8 cellular contexts compared by ENCODE assay signal in the genomic region with DNA sequence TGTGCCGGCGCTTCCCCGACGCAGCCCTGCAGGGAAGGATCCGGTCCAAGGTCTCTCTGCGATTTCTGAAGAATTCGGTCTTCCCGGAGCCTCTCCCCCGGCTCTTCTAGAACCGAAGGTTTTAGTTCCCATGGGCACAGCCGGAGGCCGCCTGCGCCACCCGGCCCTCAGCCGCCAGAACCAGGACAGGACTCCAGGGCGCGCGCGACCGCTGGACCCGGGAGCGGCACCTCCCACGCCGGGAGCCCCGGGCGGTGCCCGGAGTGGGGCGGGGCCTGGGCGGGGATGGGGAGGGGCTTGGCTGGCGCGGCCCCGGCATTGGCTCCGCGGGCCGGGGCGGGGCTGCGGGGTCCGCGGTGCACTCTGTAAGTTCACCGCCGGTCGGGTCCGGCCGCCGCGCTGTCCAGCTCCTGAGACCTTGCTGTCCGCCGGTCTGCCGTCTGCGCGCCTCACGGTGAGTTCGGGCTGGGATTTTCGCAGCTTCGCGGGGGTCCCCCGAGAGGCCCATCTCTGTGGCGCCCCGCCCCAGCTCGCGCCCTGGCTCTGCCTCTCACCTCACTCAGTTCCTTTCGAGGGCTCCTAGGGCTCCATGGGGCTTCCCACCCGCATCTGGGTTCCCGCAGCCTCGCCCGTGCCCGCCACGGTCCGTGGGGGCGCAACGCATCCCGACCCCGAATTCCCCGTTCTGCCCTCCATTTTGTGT. TPM values are rescaled to one million over a fixed set of nuclear protein-coding genes. Genes with fewer than 3 reads are reported as not detected.
DNase-seq lines count a peak whose midpoint lies in the region; FAIRE-seq and TF ChIP-seq lines count a peak whose summit lies in the region.

A gene with protein sequence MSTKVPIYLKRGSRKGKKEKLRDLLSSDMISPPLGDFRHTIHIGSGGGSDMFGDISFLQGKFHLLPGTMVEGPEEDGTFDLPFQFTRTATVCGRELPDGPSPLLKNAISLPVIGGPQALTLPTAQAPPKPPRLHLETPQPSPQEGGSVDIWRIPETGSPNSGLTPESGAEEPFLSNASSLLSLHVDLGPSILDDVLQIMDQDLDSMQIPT (plus strand): TSS at position 366 of the 703 bp plus-strand sequence. CDS start 6,033 bp downstream, outside the sequence.

- H3K27me3 Mint-ChIP-seq in T-helper 2 cell treated with Interferon-gamma antibody and Interleukin-4, amounts not matched to agents 5 μg/mL and 100 μg/mL, for 36 hours (ENCODE audit: low read depth) = peaks cover 2% of the 10 kb centered on the region
- H3K27me3 Mint-ChIP-seq in astrocyte (ENCODE audit: low read depth, unreplicated experiment) = no peaks in the 10 kb centered on the region

- H3K9ac ChIP-seq in GM23248 = peak within 1 kb of the TSS; percentile 99
- H3K9ac ChIP-seq in astrocyte (ENCODE audit: low read length) = peak within 1 kb of the TSS; percentile 92

- in situ Hi-C loops in GM23248 (cut with MboI) = no loop called here

- H3K4me2 ChIP-seq in GM23248 (ENCODE audit: unreplicated experiment) = peak within 1 kb of the TSS; percentile 96
- H3K4me2 ChIP-seq in astrocyte (ENCODE audit: low read length) = peak within 1 kb of the TSS; percentile 86
- H3K4me2 ChIP-seq in hepatocyte = peak within 1 kb of the TSS; percentile 85

- H2AFZ ChIP-seq in GM23248 = peak within 1 kb of the TSS; percentile 49
- peak within 1 kb of the TSS; percentile 69 for H2AFZ ChIP-seq in astrocyte (ENCODE audit: low read depth, low read length)
- peak within 1 kb of the TSS; percentile 68 for H2AFZ ChIP-seq in hepatocyte

- H3K9me2 ChIP-seq in GM23248 (ENCODE audit: insufficient read depth) = no peaks in the 10 kb centered on the region
- no peaks in the 10 kb centered on the region for H3K9me2 ChIP-seq in hepatocyte (replicated peaks; ENCODE audit: insufficient read depth)

- H4K20me1 ChIP-seq in GM23248 (ENCODE audit: insufficient read depth) = no peaks in the 10 kb centered on the region; the same call in 1 of the 2 replicates
- H4K20me1 ChIP-seq in astrocyte (ENCODE audit: insufficient read depth, low read length) = peaks cover 37% of the 10 kb centered on the region
- peaks cover 28% of the 10 kb centered on the region for H4K20me1 ChIP-seq in hepatocyte (ENCODE audit: insufficient read depth, poor library complexity, severe bottlenecking)

- no peaks in the 10 kb centered on the region for H3K9me3 ChIP-seq in GM23248 (ENCODE audit: low read depth)
- H3K9me3 ChIP-seq in astrocyte (ENCODE audit: insufficient read depth, low read depth, low read length) = no peaks in the 10 kb centered on the region
- H3K9me3 ChIP-seq in hepatocyte (ENCODE audit: low read depth) = no peaks in the 10 kb centered on the region
- H3K9me3 ChIP-seq in vagina = no peaks in the 10 kb centered on the region

- FAIRE-seq in astrocyte (lab: Jason Lieb, UNC) = no peak

- 0% methylated on average over 37 to 51 of the region's 74 CpGs for WGBS in GM23248 (ENCODE audit: low coverage in 1 of 2, low lambda C conversion rate in 2 of 2, missing lambda C conversion rate in 2 of 2), 2 experiments
- WGBS in hepatocyte (ENCODE audit: low lambda C conversion rate, missing lambda C conversion rate) = 3% methylated on average over 62 of the region's 74 CpGs

- H3K36me3 ChIP-seq in GM23248 (ENCODE audit: low read depth) (no peaks in the 10 kb centered on the region), astrocyte (ENCODE audit: insufficient read depth, low read length) (no peaks in the 10 kb centered on the region), hepatocyte (replicated peaks; ENCODE audit: insufficient read depth, low read depth) (no peaks in the 10 kb centered on the region), vagina (no peaks in the 10 kb centered on the region)

- peaks cover 9% of the 10 kb centered on the region for H3K4me1 Mint-ChIP-seq in T-helper 2 cell treated with Interferon-gamma antibody and Interleukin-4, amounts not matched to agents 5 μg/mL and 100 μg/mL, for 36 hours (ENCODE audit: low read depth)
- H3K4me1 Mint-ChIP-seq in astrocyte (ENCODE audit: low read depth, unreplicated experiment) = peaks cover 24% of the 10 kb centered on the region

- intact Hi-C loops in vagina (cut with DNase I) = no loop called here

- no peak within 1 kb of the TSS for H3K27ac Mint-ChIP-seq in T-helper 2 cell treated with Interferon-gamma antibody and Interleukin-4, amounts not matched to agents 5 μg/mL and 100 μg/mL, for 36 hours
- peak within 1 kb of the TSS; percentile 67 for H3K27ac Mint-ChIP-seq in astrocyte (ENCODE audit: unreplicated experiment)

- H3K27me3 ChIP-seq in GM23248 (replicated peaks; ENCODE audit: insufficient read depth) (no peaks in the 10 kb centered on the region), astrocyte (ENCODE audit: insufficient read depth, low read length) (no peaks in the 10 kb centered on the region), hepatocyte (no peaks in the 10 kb centered on the region), vagina (no peaks in the 10 kb centered on the region)

- H3K4me3 ChIP-seq in GM23248 = peak within 1 kb of the TSS; percentile 88
- H3K4me3 ChIP-seq in astrocyte (ENCODE audit: insufficient read depth, low read depth, low read length) = peak within 1 kb of the TSS; percentile 74
- peak within 1 kb of the TSS; percentile 99 for H3K4me3 ChIP-seq in hepatocyte
- H3K4me3 ChIP-seq in vagina = peak within 1 kb of the TSS; percentile 89 to 94

- H3F3A ChIP-seq in GM23248 (ENCODE audit: insufficient read depth) = peaks cover 32% of the 10 kb centered on the region

- H3K79me2 ChIP-seq in GM23248 (ENCODE audit: insufficient read depth) (peaks cover 54% of the 10 kb centered on the region), astrocyte (ENCODE audit: insufficient read depth, low read length) (peaks cover 48% of the 10 kb centered on the region), hepatocyte (peaks cover 76% of the 10 kb centered on the region)

- H3K4me3 Mint-ChIP-seq in T-helper 2 cell treated with Interferon-gamma antibody and Interleukin-4, amounts not matched to agents 5 μg/mL and 100 μg/mL, for 36 hours = peak within 1 kb of the TSS; percentile 69
- peak within 1 kb of the TSS; percentile 92 for H3K4me3 Mint-ChIP-seq in astrocyte (ENCODE audit: unreplicated experiment)

- TF ChIP-seq CTCF in astrocyte (IDR thresholded peaks at IDR 0.05; ENCODE audit: insufficient read depth, low read depth, low read length) = no peak
- TF ChIP-seq CTCF in hepatocyte (IDR thresholded peaks at IDR 0.05; ENCODE audit: poor library complexity) = no peak
- peak in 1 of 3 experiments; percentile 16 for TF ChIP-seq CTCF in vagina (IDR thresholded peaks at IDR 0.05)

- no peaks in the 10 kb centered on the region for H3K9me3 Mint-ChIP-seq in T-helper 2 cell treated with Interferon-gamma antibody and Interleukin-4, amounts not matched to agents 5 μg/mL and 100 μg/mL, for 36 hours
- no peaks in the 10 kb centered on the region for H3K9me3 Mint-ChIP-seq in astrocyte (ENCODE audit: unreplicated experiment)

- TF ChIP-seq POLR2A in vagina (IDR thresholded peaks at IDR 0.05) = peak in 1 of 2 donors; percentile 87

- DNase-seq in Daoy (ENCODE audit: low read depth) (peak; percentile 86), GM23248 (peak; percentile 94), M059J (ENCODE audit: low read depth) (peak; percentile 80), astrocyte (ENCODE audit: low read depth) (peak; percentile 51), hepatocyte (ENCODE audit: low spot score) (peak; percentile 96), renal cortical epithelial cell (ENCODE audit: low read depth) (peak; percentile 56), vagina (ENCODE audit: extremely low spot score in 2 of 2) (no peak)
- DNase-seq in T-helper 2 cell treated with Interferon-gamma antibody and Interleukin-4, amounts not matched to agents 5 μg/mL and 100 μg/mL, for 36 hours (ENCODE audit: low spot score) = peak; percentile 79

- H3K27ac ChIP-seq in GM23248 (peak within 1 kb of the TSS; percentile 97), astrocyte (ENCODE audit: low read depth, low read length) (peak within 1 kb of the TSS; percentile 82), hepatocyte (peak within 1 kb of the TSS; percentile 98), vagina (peak within 1 kb of the TSS; percentile 90)

- peaks cover 27% of the 10 kb centered on the region for H3K4me1 ChIP-seq in GM23248 (ENCODE audit: insufficient read depth)
- peaks cover 41% of the 10 kb centered on the region for H3K4me1 ChIP-seq in astrocyte (ENCODE audit: insufficient read depth, low read length)
- H3K4me1 ChIP-seq in hepatocyte (ENCODE audit: insufficient read depth) = peaks cover 31% of the 10 kb centered on the region
- H3K4me1 ChIP-seq in vagina = peaks cover 76% of the 10 kb centered on the region

- no peaks in the 10 kb centered on the region for H3K36me3 Mint-ChIP-seq in T-helper 2 cell treated with Interferon-gamma antibody and Interleukin-4, amounts not matched to agents 5 μg/mL and 100 μg/mL, for 36 hours (ENCODE audit: low read depth)
- H3K36me3 Mint-ChIP-seq in astrocyte (ENCODE audit: low read depth, unreplicated experiment) = no peaks in the 10 kb centered on the region

RNA-seq across cellular contexts. Expression of the gene that starts here (rescaled TPM):
- 2.8 and 2.9 TPM in 2 replicates for total RNA-seq in Daoy (2014; rRNA removed; shearing (Covaris generic))
- 32.1 and 32.6 TPM in 2 replicates for total RNA-seq in GM23248 (2014; rRNA removed; shearing (Covaris generic))
- polyA plus RNA-seq in GM23248 (2016; fragmentation: Nextera tagmentation; extraction: Ambion mirVana) (37.9 and 40.3 TPM in 2 replicates), hepatocyte (31.2 and 35.0 TPM in 2 replicates)
- total RNA-seq in M059J (2014; rRNA removed; shearing (Covaris generic)) = 0.07 and 1.6 TPM in 2 replicates
- total RNA-seq in astrocyte (23.0 and 26.7 TPM in 2 replicates), hepatocyte (19.5 and 21.7 TPM in 2 replicates), renal cortical epithelial cell (10.9 and 14.1 TPM in 2 replicates), vagina (27.7 TPM)

Comparison
In these comparisons a context has a peak if more than half of its experiments do, and no peak if none do; other contexts are left out.
1. DNase-seq: peak in Daoy (single experiment), GM23248 (single experiment), M059J (single experiment), T-helper 2 cell treated with Interferon-gamma antibody and Interleukin-4, amounts not matched to agents 5 μg/mL and 100 μg/mL, for 36 hours (single experiment), astrocyte (single experiment), hepatocyte (single experiment) and renal cortical epithelial cell (single experiment); none in vagina (0 of 2).
2. Peak in every context shown above with its lines, with median percentiles within 50 percentile points of each other: H2AFZ ChIP-seq, H3K27ac ChIP-seq, H3K4me2 ChIP-seq and H3K4me3 ChIP-seq.